8 cellular contexts compared by ENCODE assay signal in genomic region chr14:21267431-21267845, GRCh38. TPM values are rescaled to one million over a fixed set of nuclear protein-coding genes. Genes with fewer than 3 reads are reported as not detected.
DNase-seq lines count a peak whose midpoint lies in the region; ATAC-seq and FAIRE-seq lines count a peak whose summit lies in the region.

No MANE protein-coding gene starts in this region.

- H3K9me3 ChIP-seq in ectodermal cell (ENCODE audit: control insufficient read depth, low read length) = no peaks in the 10 kb centered on the region
- no peaks in the 10 kb centered on the region for H3K9me3 ChIP-seq in neuron (ENCODE audit: low read length)

- H3K27me3 ChIP-seq in ectodermal cell (ENCODE audit: control insufficient read depth, insufficient read depth, low read length, poor library complexity, severe bottlenecking) = no peaks in the 10 kb centered on the region
- no peaks in the 10 kb centered on the region for H3K27me3 ChIP-seq in neuron (ENCODE audit: insufficient read depth, low read length)

- no peak for FAIRE-seq in RCC 7860 (lab: Jason Lieb, UNC)

- H3K4me3 ChIP-seq in ectodermal cell (ENCODE audit: insufficient read depth, low read depth, low read length) = peak overlapping the region; percentile 97
- H3K4me3 ChIP-seq in neuron (ENCODE audit: low read length) = peak overlapping the region; percentile 95

- H3K27ac ChIP-seq in ectodermal cell (ENCODE audit: insufficient read depth, low read depth, low read length, poor library complexity, severe bottlenecking) = peak overlapping the region; percentile 12

- DNase-seq in D341Med (ENCODE audit: low spot score) (peak; percentile 33), NCI-H2171 (lab: John Stamatoyannopoulos, UW) (peak; percentile 17), NCI-H1048 (lab: John Stamatoyannopoulos, UW) (no peak), RCC 7860 (ENCODE audit: low spot score) (no peak), SIG-M5 treated with dmso at 0.1 percent for 504 hours (lab: John Stamatoyannopoulos, UW; ENCODE audit: unreplicated experiment) (no peak)

- H2AFZ ChIP-seq in neuron (ENCODE audit: low read depth, low read length) = no peak overlapping the region

- H3K36me3 ChIP-seq in ectodermal cell (ENCODE audit: control insufficient read depth, insufficient read depth, low read length) (peaks cover 23% of the 10 kb centered on the region), neuron (ENCODE audit: insufficient read depth, low read length) (peaks cover 59% of the 10 kb centered on the region)

- peaks cover 16% of the 10 kb centered on the region for H3K4me1 ChIP-seq in ectodermal cell (ENCODE audit: control insufficient read depth, insufficient read depth, low read length)
- H3K4me1 ChIP-seq in neuron (ENCODE audit: insufficient read depth, low read length) = peaks cover 46% of the 10 kb centered on the region

- WGBS in ectodermal cell, 2 experiments = 5% methylated on average over 10 of the region's 10 CpGs

- no peak for ATAC-seq in GM19467 (IDR thresholded peaks at IDR 0.05; ENCODE audit: unreplicated experiment)

RNA-seq across cellular contexts. Expression of gene HNRNPC, which starts 1.8 kb away (rescaled TPM):
- polyA plus RNA-seq in ectodermal cell (2013, experiment 1 of 4) = 1,541 TPM
- polyA plus RNA-seq in ectodermal cell (2013, experiment 2 of 4) = 1,473 TPM
- polyA plus RNA-seq in ectodermal cell (2013, experiment 3 of 4) = 1,020 TPM
- 1,093 TPM for polyA plus RNA-seq in ectodermal cell (2013, experiment 4 of 4)

RNA-seq across cellular contexts. Expression of gene RPGRIP1, which starts 12.4 kb away (rescaled TPM):
- polyA plus RNA-seq in ectodermal cell (2013, experiment 1 of 4) = 0.33 TPM
- 0.25 TPM for polyA plus RNA-seq in ectodermal cell (2013, experiment 2 of 4)
- not detected for polyA plus RNA-seq in ectodermal cell (2013, experiment 3 of 4)
- polyA plus RNA-seq in ectodermal cell (2013, experiment 4 of 4) = 0.45 TPM

Comparison
In these comparisons a context has a peak if more than half of its experiments do, and no peak if none do; other contexts are left out.
1. DNase-seq: peak in D341Med (single experiment) and NCI-H2171 (single experiment); none in NCI-H1048 (single experiment), RCC 7860 (single experiment) and SIG-M5 treated with dmso at 0.1 percent for 504 hours (single experiment).